10 cellular contexts compared by ENCODE assay signal in genomic region chr2:69514406-69514805, GRCh38.
DNase-seq lines count a peak whose midpoint lies in the region; TF ChIP-seq lines count a peak whose summit lies in the region.
"Had no signal": no experiment of that assay in that cellular context is flagged by ENCODE, and none has a peak within 500 bp of the region (broad histone marks: within the 10 kb centered on the region; RNA-seq: fewer than 3 reads in every experiment).

No MANE protein-coding gene starts in this region.

- peaks cover 3% of the 10 kb centered on the region for H3K9me3 Mint-ChIP-seq in activated naive CD8-positive, alpha-beta T cell (ENCODE audit: low read depth)
- H3K9me3 Mint-ChIP-seq in activated naive CD8-positive, alpha-beta T cell treated with anti-CD3 and anti-CD28 coated beads for 36 hours = peaks cover 5% of the 10 kb centered on the region

- BruUV-seq in PC-9 (replicated peaks; lab: Mats Ljungman, UMichigan) = no TSS peak

- no peak overlapping the region for H3K27ac ChIP-seq in PC-9
- no peak overlapping the region; a peak in 1 of 4 replicates for H3K27ac ChIP-seq in SK-N-SH (ENCODE audit: low read depth in 2 of 2, low read length in 1 of 2)
- H3K27ac ChIP-seq: adrenal gland had no signal

- no peak overlapping the region for H3K9ac ChIP-seq in SK-N-SH

- TF ChIP-seq CTCF in PC-9 (conservative IDR thresholded peaks at IDR 0.05) (no peak), SK-N-SH (IDR thresholded peaks at IDR 0.05) (no peak)

- 100% methylated on average over 2 of the region's 2 CpGs for WGBS in SK-N-SH (ENCODE audit: low lambda C conversion rate)

- POLR2A ChIA-PET in PC-9 (lab: Charles Lee; ENCODE audit: unreplicated experiment) = interaction anchor here (0.7 kb wide), 1 partner anchor 578 kb away, joined by 3 read pairs; no protein-coding TSS in a partner anchor
- POLR2A ChIA-PET in SK-N-SH (lab: Yijun Ruan, JAX) = no interaction called here

- no peaks in the 10 kb centered on the region for H3K27me3 Mint-ChIP-seq in activated naive CD8-positive, alpha-beta T cell
- H3K27me3 Mint-ChIP-seq in activated naive CD8-positive, alpha-beta T cell treated with anti-CD3 and anti-CD28 coated beads for 36 hours = no peaks in the 10 kb centered on the region

- H3K4me2 ChIP-seq in PC-9 = no peak overlapping the region
- no peak overlapping the region for H3K4me2 ChIP-seq in SK-N-SH

- TF ChIP-seq RAD21 in SK-N-SH (IDR thresholded peaks at IDR 0.05; ENCODE audit: low read length) = no peak

- H3K79me2 ChIP-seq in PC-9 (ENCODE audit: low read depth) = no peaks in the 10 kb centered on the region
- H3K79me2 ChIP-seq in SK-N-SH (ENCODE audit: insufficient read depth) = 0 out of 2 replicates have a peak, but pooled peaks cover 8% of the 10 kb centered on the region

- no peaks in the 10 kb centered on the region for H3K9me3 ChIP-seq in PC-9 (ENCODE audit: insufficient read depth, low read depth)
- H3K9me3 ChIP-seq in SK-N-SH = no peaks in the 10 kb centered on the region
- H3K9me3 ChIP-seq: adrenal gland had no signal

- 0 out of 2 replicates have a peak, but pooled peaks cover 7% of the 10 kb centered on the region for H3K4me1 ChIP-seq in PC-9 (replicated peaks; ENCODE audit: insufficient read depth)
- no peaks in the 10 kb centered on the region; a peak in 1 of 4 replicates for H3K4me1 ChIP-seq in SK-N-SH (ENCODE audit: control insufficient read depth in 1 of 2, insufficient read depth in 2 of 2, low read depth in 1 of 2, low read length in 1 of 2)

- intact Hi-C loops in PC-9 (cut with micrococcal nuclease; ENCODE audit: unreplicated experiment) = no loop called here

- H2AFZ ChIP-seq in PC-9 = no peak overlapping the region
- no peak overlapping the region for H2AFZ ChIP-seq in SK-N-SH (ENCODE audit: low read depth)

- H3F3A ChIP-seq in PC-9 (ENCODE audit: insufficient read depth, low read depth) = peaks cover 2% of the 10 kb centered on the region; the same call in 1 of the 2 replicates
- H3F3A ChIP-seq in SK-N-SH (replicated peaks; ENCODE audit: insufficient read depth) = no peaks in the 10 kb centered on the region

- no peaks in the 10 kb centered on the region; the same call in 1 of the 2 replicates for H4K20me1 ChIP-seq in PC-9 (ENCODE audit: insufficient read depth)
- H4K20me1 ChIP-seq in SK-N-SH (ENCODE audit: insufficient read depth) = no peaks in the 10 kb centered on the region

- CTCF ChIA-PET in PC-9 (lab: Charles Lee) (no interaction called here), SK-N-SH (lab: Yijun Ruan, JAX) (interaction anchor here (0.6 to 1.1 kb wide), 2 partner anchors 46 to 302 kb away, joined by 3 to 4 read pairs; no protein-coding TSS in a partner anchor)

- H3K4me3 ChIP-seq in PC-9 (no peak overlapping the region), SK-N-SH (ENCODE audit: low read depth in 2 of 2, low read length in 1 of 2) (no peak overlapping the region)
- H3K4me3 ChIP-seq: adrenal gland had no signal

- H3K9me2 ChIP-seq in PC-9 (ENCODE audit: insufficient read depth) (no peaks in the 10 kb centered on the region), SK-N-SH (no peaks in the 10 kb centered on the region)

- TF ChIP-seq EP300 in SK-N-SH (IDR thresholded peaks at IDR 0.05; ENCODE audit: borderline replicate concordance in 1 of 2, low read depth in 1 of 2, low read length in 1 of 2) = no peak

- peaks cover 39% of the 10 kb centered on the region for H3K36me3 Mint-ChIP-seq in activated naive CD8-positive, alpha-beta T cell
- peaks cover 57% of the 10 kb centered on the region for H3K36me3 Mint-ChIP-seq in activated naive CD8-positive, alpha-beta T cell treated with anti-CD3 and anti-CD28 coated beads for 36 hours

- H3K4me1 Mint-ChIP-seq in activated naive CD8-positive, alpha-beta T cell (ENCODE audit: low read depth) = peaks cover 15% of the 10 kb centered on the region
- peaks cover 2% of the 10 kb centered on the region for H3K4me1 Mint-ChIP-seq in activated naive CD8-positive, alpha-beta T cell treated with anti-CD3 and anti-CD28 coated beads for 36 hours

- no peak overlapping the region for H3K4me3 Mint-ChIP-seq in activated naive CD8-positive, alpha-beta T cell
- H3K4me3 Mint-ChIP-seq in activated naive CD8-positive, alpha-beta T cell treated with anti-CD3 and anti-CD28 coated beads for 36 hours = no peak overlapping the region

- no peak for DNase-seq in activated naive CD8-positive, alpha-beta T cell treated with anti-CD3 and anti-CD28 coated beads for 36 hours
- DNase-seq in astrocyte of the hippocampus (ENCODE audit: low read depth, low spot score) (peak; percentile 91), iPS-NIHi11 (ENCODE audit: low spot score) (peak; percentile 45), stromal cell of bone marrow (ENCODE audit: low read depth) (peak; percentile 46), PC-9 (no peak), foreskin melanocyte (no peak), SK-N-SH (no peak)
- DNase-seq: KG1 had no signal

- H3K27me3 ChIP-seq in PC-9 (ENCODE audit: insufficient read depth, low read depth) (no peaks in the 10 kb centered on the region), SK-N-SH (ENCODE audit: insufficient read depth) (no peaks in the 10 kb centered on the region)
- H3K27me3 ChIP-seq: adrenal gland had no signal

- H3K36me3 ChIP-seq in PC-9 (ENCODE audit: low read depth) (peaks cover 44% of the 10 kb centered on the region), SK-N-SH (replicated peaks in 1 of 2; ENCODE audit: control insufficient read depth in 1 of 2, insufficient read depth in 2 of 2, low read length in 1 of 2) (peaks cover 59 to 67% of the 10 kb centered on the region in 2 experiments)

- H3K27ac Mint-ChIP-seq in activated naive CD8-positive, alpha-beta T cell = peak overlapping the region; percentile 70
- no peak overlapping the region for H3K27ac Mint-ChIP-seq in activated naive CD8-positive, alpha-beta T cell treated with anti-CD3 and anti-CD28 coated beads for 36 hours

TF ChIP-seq in SK-N-SH, 30 proteins besides CTCF, POLR2A, EP300 and RAD21:
- TF ChIP-seq USF2 (IDR thresholded peaks at IDR 0.05; ENCODE audit: borderline replicate concordance, low read depth, low read length) (no peak), POLR2AphosphoS5 (IDR thresholded peaks at IDR 0.05; ENCODE audit: low read depth, low read length) (no peak), FOXJ3 (CRISPR knock-in tag; IDR thresholded peaks at IDR 0.05) (no peak), SIN3A (IDR thresholded peaks at IDR 0.05; ENCODE audit: borderline replicate concordance, low read depth, low read length) (no peak), FOSL2 (IDR thresholded peaks at IDR 0.05; ENCODE audit: borderline replicate concordance, low read depth) (no peak), TAF1 (IDR thresholded peaks at IDR 0.05; ENCODE audit: borderline replicate concordance, low read depth, low read length) (no peak), ELF1 (IDR thresholded peaks at IDR 0.05) (no peak), MXI1 (IDR thresholded peaks at IDR 0.05; ENCODE audit: low read depth, low read length) (no peak), FOXM1 (IDR thresholded peaks at IDR 0.05; ENCODE audit: low read depth) (no peak), TEAD4 (IDR thresholded peaks at IDR 0.05; ENCODE audit: borderline replicate concordance, insufficient read depth) (no peak), NFIC (IDR thresholded peaks at IDR 0.05; ENCODE audit: borderline replicate concordance) (no peak), MEF2A (IDR thresholded peaks at IDR 0.05; ENCODE audit: borderline replicate concordance, low read depth) (no peak), RXRA (IDR thresholded peaks at IDR 0.05; ENCODE audit: borderline replicate concordance, low read depth) (no peak), GATA2 (CRISPR knock-in tag; IDR thresholded peaks at IDR 0.05) (no peak), EZH2phosphoT487 (IDR thresholded peaks at IDR 0.05; ENCODE audit: borderline replicate concordance, low read depth) (no peak), JUND (IDR thresholded peaks at IDR 0.05) (no peak), GABPA (IDR thresholded peaks at IDR 0.05; ENCODE audit: low read depth) (no peak), SMC3 (IDR thresholded peaks at IDR 0.05; ENCODE audit: low read depth, low read length) (no peak), USF1 (IDR thresholded peaks at IDR 0.05; ENCODE audit: borderline replicate concordance, low read depth) (no peak), MAX (IDR thresholded peaks at IDR 0.05; ENCODE audit: low read depth) (no peak)

Comparison
In these comparisons a context has a peak if more than half of its experiments do, and no peak if none do; other contexts are left out.
1. DNase-seq: peak in astrocyte of the hippocampus (single experiment), iPS-NIHi11 (single experiment) and stromal cell of bone marrow (single experiment); none in activated naive CD8-positive, alpha-beta T cell treated with anti-CD3 and anti-CD28 coated beads for 36 hours (single experiment), PC-9 (0 of 2), foreskin melanocyte (single experiment) and SK-N-SH (single experiment).